ENCODE assay signal across 1 cellular context in genomic region chr7:44460325-44460724, GRCh38.
TF ChIP-seq lines count a peak whose summit lies in the region.

No MANE protein-coding gene starts in this region.

TF ChIP-seq in GM12878, 131 proteins besides CTCF, POLR2A, EP300 and RAD21 (continued from another document):
- TF ChIP-seq PML (IDR thresholded peaks at IDR 0.05; ENCODE audit: low read length) (peak; percentile 29; the same call in 1 of the 2 replicates), SUZ12 (IDR thresholded peaks at IDR 0.05; ENCODE audit: unreplicated experiment) (no peak), MXI1 (IDR thresholded peaks at IDR 0.05; ENCODE audit: low read depth, low read length) (peak; percentile 69), TCF3 (IDR thresholded peaks at IDR 0.05; ENCODE audit: borderline replicate concordance, insufficient read depth, low read depth, low read length) (no peak)
TF ChIP-seq in GM12878: peak in this region for 43.
